In genomic region chr14:67359775-67360468, GRCh38 we compare ENCODE assay signal across 8 cellular contexts. TPM values are rescaled to one million over a fixed set of nuclear protein-coding genes. Genes with fewer than 3 reads are reported as not detected.
DNase-seq lines count a peak whose midpoint lies in the region; FAIRE-seq and TF ChIP-seq lines count a peak whose summit lies in the region.

Gene ATP6V1D (minus strand): TSS chr14:67359804. CDS start chr14:67359698, 106 bp downstream.
Gene EIF2S1 (plus strand): TSS chr14:67360328. CDS start chr14:67364768, 4,440 bp downstream.

- H3K27ac ChIP-seq in H9 (ENCODE audit: insufficient read length, low read depth, low read length) = peak within 1 kb of the TSS; percentile 17

- H3K14ac ChIP-seq in H9 (ENCODE audit: insufficient read depth, low read length) = peak within 1 kb of the TSS; percentile 76

- peak within 1 kb of the TSS; percentile 18 for H3K23ac ChIP-seq in H9 (ENCODE audit: insufficient read length, low read depth, low read length)

- H2AFZ ChIP-seq in H9 (ENCODE audit: low read length) = peak within 1 kb of the TSS; percentile 56

- H3K27ac Mint-ChIP-seq in H9 (peak within 1 kb of the TSS; percentile 96 to 99 (median 99)), neural crest cell (ENCODE audit: unreplicated experiment) (peak within 1 kb of the TSS; percentile 97)

- H3K23me2 ChIP-seq in H9 (ENCODE audit: insufficient read length, low read depth, low read length, poor library complexity, severe bottlenecking) = peaks cover 8% of the 10 kb centered on the region

- peak; percentile 100 for TF ChIP-seq CTCF in H9 (conservative IDR thresholded peaks at IDR 0.05)
- peak; percentile 98 for TF ChIP-seq CTCF in fibroblast of villous mesenchyme (IDR thresholded peaks at IDR 0.05; ENCODE audit: insufficient read depth, low read depth, low read length)
- peak; percentile 100 for TF ChIP-seq CTCF in neural crest cell (conservative IDR thresholded peaks at IDR 0.05)

- H3K9me3 ChIP-seq in H9 (ENCODE audit: control insufficient read depth, low read depth, low read length) (no peaks in the 10 kb centered on the region), MG63 (no peaks in the 10 kb centered on the region)

- H3K27me3 ChIP-seq in H9 (ENCODE audit: insufficient read depth, low read length) = no peaks in the 10 kb centered on the region
- H3K27me3 ChIP-seq in MG63 = no peaks in the 10 kb centered on the region

- H4K8ac ChIP-seq in H9 (replicated peaks; ENCODE audit: insufficient read length, low read depth, low read length) = no peak within 1 kb of the TSS

- H3K79me1 ChIP-seq in H9 (ENCODE audit: insufficient read depth, low read depth, low read length, poor library complexity, severe bottlenecking) = no peaks in the 10 kb centered on the region

- peak within 1 kb of the TSS; percentile 20 for H3K56ac ChIP-seq in H9 (ENCODE audit: insufficient read length, low read depth, low read length)

- peaks cover 3 to 16% (median 7%) of the 10 kb centered on the region in 3 experiments; a peak in 6 of 7 replicates for H3K36me3 Mint-ChIP-seq in H9 (ENCODE audit: insufficient read depth in 1 of 3, low read depth in 3 of 3)
- no peaks in the 10 kb centered on the region for H3K36me3 Mint-ChIP-seq in neural crest cell (ENCODE audit: low read depth)

- no peak within 1 kb of the TSS for H3T11ph ChIP-seq in H9 (ENCODE audit: low read length)

- peak; percentile 99 for FAIRE-seq in G401.6 (lab: Jason Lieb, UNC)

- DNase-seq in H9 = peak; percentile 99
- DNase-seq in MG63 = peak; percentile 96
- DNase-seq in SIG-M5 (lab: John Stamatoyannopoulos, UW) = peak; percentile 91
- peak; percentile 100 for DNase-seq in activated gamma-delta T cell treated with Interleukin-2 at 50 U/mL for 16 hours
- peak; percentile 99 for DNase-seq in fibroblast of villous mesenchyme (ENCODE audit: low read depth)
- DNase-seq in neural crest cell (ENCODE audit: low read depth, low spot score) = peak; percentile 96
- DNase-seq in stromal cell of bone marrow (ENCODE audit: low read depth) = peak; percentile 99

- H3K4me1 ChIP-seq in H9 (ENCODE audit: insufficient read depth, low read length) = peaks cover 7% of the 10 kb centered on the region; the same call in 1 of the 2 replicates

- no peak within 1 kb of the TSS for H4K91ac ChIP-seq in H9 (ENCODE audit: insufficient read length, low read depth, low read length)

- no peaks in the 10 kb centered on the region for H3K27me3 Mint-ChIP-seq in H9 (ENCODE audit: low read depth)
- H3K27me3 Mint-ChIP-seq in neural crest cell (ENCODE audit: low read depth) = no peaks in the 10 kb centered on the region

- H2BK15ac ChIP-seq in H9 (ENCODE audit: low read depth, low read length) = no peak within 1 kb of the TSS; the same call in 1 of the 2 replicates

- H3K4ac ChIP-seq in H9 (ENCODE audit: low read depth, low read length) = no peak within 1 kb of the TSS

- no peak within 1 kb of the TSS for H2BK12ac ChIP-seq in H9 (ENCODE audit: insufficient read length, low read depth, low read length)

- H4K5ac ChIP-seq in H9 (ENCODE audit: insufficient read length, low read depth, low read length) = no peak within 1 kb of the TSS

- peak within 1 kb of the TSS; percentile 62 for H3K18ac ChIP-seq in H9 (ENCODE audit: insufficient read length, low read depth, low read length)

- WGBS in H9 (ENCODE audit: extremely low coverage, insufficient read length, low lambda C conversion rate) = no CpG with 5 or more reads among the region's 47 CpGs

- H2BK5ac ChIP-seq in H9 (ENCODE audit: insufficient read length, low read length) = peak within 1 kb of the TSS; percentile 90

- H2BK120ac ChIP-seq in H9 (ENCODE audit: low read depth, low read length, poor library complexity, severe bottlenecking) = no peak within 1 kb of the TSS

- H3K4me1 Mint-ChIP-seq in H9 = peaks cover 21 to 22% of the 10 kb centered on the region in 2 experiments
- peaks cover 42% of the 10 kb centered on the region for H3K4me1 Mint-ChIP-seq in neural crest cell

- peaks cover 29% of the 10 kb centered on the region for H3K36me3 ChIP-seq in MG63

- peak within 1 kb of the TSS; percentile 95 for H3K4me2 ChIP-seq in H9 (ENCODE audit: insufficient read depth, insufficient read length, low read length)

- no peak within 1 kb of the TSS for H2BK20ac ChIP-seq in H9 (ENCODE audit: low read depth, low read length, poor library complexity, severe bottlenecking)

- H2AK5ac ChIP-seq in H9 (ENCODE audit: insufficient read length, low read length) = no peak within 1 kb of the TSS

- H3K4me3 Mint-ChIP-seq in H9 (peak within 1 kb of the TSS; percentile 99), neural crest cell (peak within 1 kb of the TSS; percentile 99)

- H3K4me3 ChIP-seq in MG63 = peak within 1 kb of the TSS; percentile 78
- H3K4me3 ChIP-seq in fibroblast of villous mesenchyme (ENCODE audit: low read depth, low read length) = peak within 1 kb of the TSS; percentile 99

- H3K79me2 ChIP-seq in H9 (ENCODE audit: insufficient read depth, low read length) = peaks cover 29% of the 10 kb centered on the region; the same call in 1 of the 2 replicates

- peak within 1 kb of the TSS; percentile 99 for H3K9ac ChIP-seq in H9 (ENCODE audit: extremely low read depth, insufficient read length, low read length)

- H3K9me3 Mint-ChIP-seq in H9 (no peaks in the 10 kb centered on the region), neural crest cell (no peaks in the 10 kb centered on the region)

- no peaks in the 10 kb centered on the region for H4K20me1 ChIP-seq in H9 (ENCODE audit: control insufficient read depth, insufficient read depth, insufficient read length)

RNA-seq across cellular contexts. Expression of gene ATP6V1D, which starts in this region (rescaled TPM):
- total RNA-seq in H9 (2021) = 85.7 and 86.3 TPM in 2 replicates
- 53.2 and 57.7 TPM in 2 replicates for total RNA-seq in MG63 (2014; rRNA removed; shearing (Covaris generic); ENCODE audit: low replicate concordance)
- total RNA-seq in fibroblast of villous mesenchyme = 109 and 168 TPM in 2 replicates
- total RNA-seq in neural crest cell = 51.2 and 52.9 TPM in 2 replicates

RNA-seq across cellular contexts. Expression of gene EIF2S1, which starts in this region (rescaled TPM):
- total RNA-seq in H9 (2021) (164 and 165 TPM in 2 replicates), fibroblast of villous mesenchyme (176 and 221 TPM in 2 replicates), neural crest cell (108 and 115 TPM in 2 replicates)
- total RNA-seq in MG63 (2014; rRNA removed; shearing (Covaris generic); ENCODE audit: low replicate concordance) = 284 and 534 TPM in 2 replicates

Comparison
In these comparisons a context has a peak if more than half of its experiments do, and no peak if none do; other contexts are left out.
1. Peak in every context shown above with its lines: DNase-seq, H3K4me3 ChIP-seq and H3K27ac ChIP-seq.